8 cellular contexts compared by ENCODE assay signal in genomic region chrX:155070975-155071693, GRCh38. TPM values are rescaled to one million over a fixed set of nuclear protein-coding genes. Genes with fewer than 3 reads are reported as not detected.
DNase-seq lines count a peak whose midpoint lies in the region; ATAC-seq, FAIRE-seq and TF ChIP-seq lines count a peak whose summit lies in the region.

BRCC3 (plus strand) TSS chrX:155071508; CDS start chrX:155071528, 20 bp downstream.
CMC4 (minus strand) TSS chrX:155071136; CDS start chrX:155064023, 7,113 bp downstream.
MTCP1 (minus strand) TSS chrX:155071136; CDS start chrX:155066010, 5,126 bp downstream.

- peaks cover 6% of the 10 kb centered on the region for H3K9me3 Mint-ChIP-seq in neural progenitor cell

- H4K20me1 ChIP-seq in Loucy (ENCODE audit: insufficient read depth, low read length, poor library complexity, severe bottlenecking) (peaks cover 9% of the 10 kb centered on the region), neural progenitor cell (ENCODE audit: low read depth) (no peaks in the 10 kb centered on the region)

- H3K27ac Mint-ChIP-seq in neural progenitor cell: peak within 1 kb of the TSS; percentile 32

- no peaks in the 10 kb centered on the region for H3K36me3 Mint-ChIP-seq in neural progenitor cell

- no peaks in the 10 kb centered on the region for H3K9me3 ChIP-seq in Loucy (ENCODE audit: insufficient read depth, low read depth, low read length)
- H3K9me3 ChIP-seq in neural progenitor cell (ENCODE audit: low read depth): peaks cover 4% of the 10 kb centered on the region

- H3K4me2 ChIP-seq in Loucy (ENCODE audit: low read depth, low read length, poor library complexity, severe bottlenecking): peak within 1 kb of the TSS; percentile 96
- H3K4me2 ChIP-seq in neural progenitor cell: peak within 1 kb of the TSS; percentile 75

- peaks cover 23% of the 10 kb centered on the region for H3K4me1 Mint-ChIP-seq in neural progenitor cell

- H3K4me3 ChIP-seq in Loucy (ENCODE audit: low read length, poor library complexity, severe bottlenecking): peak within 1 kb of the TSS; percentile 98
- H3K4me3 ChIP-seq in neural progenitor cell: peak within 1 kb of the TSS; percentile 59

- peak; percentile 92 for ATAC-seq in foreskin keratinocyte

- TF ChIP-seq CTCF in Loucy (conservative IDR thresholded peaks at IDR 0.05; ENCODE audit: low read length): no peak
- TF ChIP-seq CTCF in foreskin keratinocyte (conservative IDR thresholded peaks at IDR 0.05): no peak
- no peak for TF ChIP-seq CTCF in neural progenitor cell (IDR thresholded peaks at IDR 0.05)

- H3K27me3 Mint-ChIP-seq in neural progenitor cell (ENCODE audit: insufficient read depth, low read depth): no peaks in the 10 kb centered on the region

- peak within 1 kb of the TSS; percentile 95 for H3K9ac ChIP-seq in Loucy (ENCODE audit: low read depth, low read length, poor library complexity, severe bottlenecking)
- peak within 1 kb of the TSS; percentile 62 for H3K9ac ChIP-seq in neural progenitor cell

- FAIRE-seq in H54 (lab: Jason Lieb, UNC): no peak

- TF ChIP-seq POLR2A in H54 (IDR thresholded peaks at IDR 0.05; ENCODE audit: low read depth, low read length): peak; percentile 87

- H3K27ac ChIP-seq in foreskin keratinocyte: peak within 1 kb of the TSS; percentile 88
- peak within 1 kb of the TSS; percentile 8 for H3K27ac ChIP-seq in neural progenitor cell

- H3K27me3 ChIP-seq in Loucy (ENCODE audit: insufficient read depth, low read length, poor library complexity, severe bottlenecking) (no peaks in the 10 kb centered on the region), foreskin keratinocyte (no peaks in the 10 kb centered on the region), neural progenitor cell (no peaks in the 10 kb centered on the region)

- H2AFZ ChIP-seq in Loucy (ENCODE audit: low read length) (peak within 1 kb of the TSS; percentile 96), neural progenitor cell (replicated peaks) (peak within 1 kb of the TSS; percentile 74)

- no peaks in the 10 kb centered on the region for H3K9me2 ChIP-seq in Loucy (replicated peaks; ENCODE audit: low read depth, low read length)

- peak within 1 kb of the TSS; percentile 92 for H3K4me3 Mint-ChIP-seq in neural progenitor cell

- DNase-seq in ELF-1 (ENCODE audit: low read depth, low spot score): peak; percentile 87
- DNase-seq in H54 (ENCODE audit: insufficient read length, low spot score): peak; percentile 76
- peak; percentile 3 for DNase-seq in SIG-M5 (lab: John Stamatoyannopoulos, UW)
- peak; percentile 70 for DNase-seq in activated gamma-delta T cell (lab: John Stamatoyannopoulos, UW)
- peak in 1 of 2 donors; percentile 45 for DNase-seq in foreskin keratinocyte
- peak; percentile 92 for DNase-seq in neural progenitor cell (ENCODE audit: low spot score)
- peak; percentile 43 for DNase-seq in stromal cell of bone marrow (ENCODE audit: low read depth)

- H3K4me1 ChIP-seq in Loucy (ENCODE audit: insufficient read depth, low read length, poor library complexity, severe bottlenecking) (peaks cover 43% of the 10 kb centered on the region), foreskin keratinocyte (peaks cover 13% of the 10 kb centered on the region), neural progenitor cell (no peaks in the 10 kb centered on the region)

- no peaks in the 10 kb centered on the region for H3F3A ChIP-seq in Loucy (ENCODE audit: low read depth)
- H3F3A ChIP-seq in neural progenitor cell (ENCODE audit: low read depth): peaks cover 3% of the 10 kb centered on the region

- H3K79me2 ChIP-seq in Loucy (ENCODE audit: insufficient read depth, low read length) (peaks cover 69% of the 10 kb centered on the region), neural progenitor cell (ENCODE audit: low read depth) (peaks cover 29% of the 10 kb centered on the region)

- H3K36me3 ChIP-seq in Loucy (ENCODE audit: insufficient read depth, low read length): no peaks in the 10 kb centered on the region; the same call in 1 of the 2 replicates
- no peaks in the 10 kb centered on the region for H3K36me3 ChIP-seq in neural progenitor cell

RNA-seq across cellular contexts. Expression of gene BRCC3, which starts in this region (rescaled TPM):
- 22.9 and 26.1 TPM in 2 replicates for total RNA-seq in foreskin keratinocyte
- polyA plus RNA-seq in foreskin keratinocyte: 9.5 and 12.8 TPM in 2 replicates
- 12.0 and 18.9 TPM in 2 replicates for total RNA-seq in neural progenitor cell (ENCODE audit: low replicate concordance)

RNA-seq across cellular contexts. Expression of gene CMC4, which starts in this region (rescaled TPM):
- total RNA-seq in foreskin keratinocyte (9.4 and 11.9 TPM in 2 replicates), neural progenitor cell (ENCODE audit: low replicate concordance) (14.6 and 16.2 TPM in 2 replicates)
- 16.8 and 17.7 TPM in 2 replicates for polyA plus RNA-seq in foreskin keratinocyte

RNA-seq across cellular contexts. Expression of gene MTCP1, which starts in this region (rescaled TPM):
- 16.5 and 18.8 TPM in 2 replicates for total RNA-seq in foreskin keratinocyte
- polyA plus RNA-seq in foreskin keratinocyte: 11.1 and 13.5 TPM in 2 replicates
- total RNA-seq in neural progenitor cell (ENCODE audit: low replicate concordance): 1.2 and 1.4 TPM in 2 replicates
